8 cellular contexts compared by ENCODE assay signal in the genomic region with DNA sequence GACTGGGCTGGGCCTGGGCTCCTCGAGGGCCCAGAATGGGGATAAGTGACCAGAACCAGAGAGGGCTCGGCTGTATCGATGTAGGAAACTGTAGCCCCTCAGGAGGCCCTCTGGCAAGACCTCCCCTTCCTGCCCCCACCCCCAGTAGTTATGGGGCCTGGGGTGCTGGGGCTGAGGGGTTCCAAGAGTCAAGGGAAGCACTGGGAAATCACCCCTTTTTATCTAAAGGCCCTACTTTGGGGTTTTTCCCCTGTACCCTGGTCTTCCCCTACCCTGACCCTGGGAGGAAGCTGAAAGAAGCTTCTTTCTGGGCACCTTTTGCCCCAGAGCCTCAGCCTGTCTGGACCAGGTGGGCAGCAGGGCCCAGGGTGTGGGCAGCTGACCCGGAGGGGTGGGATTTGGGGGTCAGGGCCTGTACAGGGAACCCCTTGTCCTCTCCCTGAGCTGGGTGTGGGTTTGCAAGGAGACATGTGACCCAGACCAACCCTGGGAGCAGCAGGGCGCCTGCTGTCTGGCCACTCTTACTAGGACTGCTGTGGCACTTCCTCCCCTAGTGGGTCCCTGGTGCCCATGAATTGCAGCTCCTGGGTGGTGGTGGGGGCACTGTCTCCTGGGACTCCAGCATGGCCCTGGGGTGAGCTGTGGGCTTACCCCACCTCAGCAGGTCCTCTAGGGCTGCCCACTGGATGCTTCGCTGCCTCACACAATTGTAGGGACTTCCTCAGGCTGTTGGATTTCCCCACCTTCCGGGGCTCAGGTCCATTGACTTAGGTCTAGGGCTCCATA. TPM values are rescaled to one million over a fixed set of nuclear protein-coding genes. Genes with fewer than 3 reads are reported as not detected.
DNase-seq lines count a peak whose midpoint lies in the region; ATAC-seq and TF ChIP-seq lines count a peak whose summit lies in the region.

No MANE protein-coding gene starts in this region.

- in situ Hi-C loops in GM13976 (cut with MboI; ENCODE audit: low sequenced_read_pairs, unreplicated experiment) = no loop called here

- H3K27me3 ChIP-seq in dorsolateral prefrontal cortex = peaks cover 0 to 42% (median 12%) of the 10 kb centered on the region in 45 donors
- peaks cover 0 to 44% (median 11%) of the 10 kb centered on the region in 3 donors for H3K27me3 ChIP-seq in psoas muscle (ENCODE audit: insufficient read depth in 3 of 3, low read length in 2 of 3)
- no peaks in the 10 kb centered on the region for H3K27me3 ChIP-seq in aorta (ENCODE audit: control insufficient read depth in 1 of 2, insufficient read depth in 2 of 2, low read length in 1 of 2)

- H3K9me3 ChIP-seq in psoas muscle = no peaks in the 10 kb centered on the region
- H3K9me3 ChIP-seq in aorta (ENCODE audit: control insufficient read depth, low read length) = no peaks in the 10 kb centered on the region

- DNase-seq in GM13976 (ENCODE audit: low spot score) (peak; percentile 77), dorsolateral prefrontal cortex (no peak), psoas muscle (no peak), GM19240 (ENCODE audit: insufficient read length, low spot score) (no peak), NCI-H187 treated with DMSO at 0.1 percent for 48 hours (lab: John Stamatoyannopoulos, UW) (no peak), NCI-H1092 treated with DMSO at 0.1 percent for 48 hours (lab: John Stamatoyannopoulos, UW) (no peak), aorta (no peak)

- intact Hi-C loops in dorsolateral prefrontal cortex (cut with DNase I) (no loop called here), psoas muscle (cut with DNase I) (no loop called here), aorta (cut with DNase I) (no loop called here)

- WGBS in psoas muscle, 3 donors = 56 to 71% (median 58%) methylated on average over 7 of the region's 7 CpGs
- WGBS in aorta, 2 donors = 63 to 66% methylated on average over 7 of the region's 7 CpGs

- H3K4me1 ChIP-seq in psoas muscle (no peaks in the 10 kb centered on the region), aorta (ENCODE audit: control insufficient read depth in 1 of 2, insufficient read depth in 2 of 2, low read length in 2 of 2) (no peaks in the 10 kb centered on the region)

- ATAC-seq in HG03571 (IDR thresholded peaks at IDR 0.05; ENCODE audit: unreplicated experiment) = peak; percentile 15
- peak in 1 of 4 donors; percentile 12 for ATAC-seq in psoas muscle
- no peak for ATAC-seq in aorta (ENCODE audit: low FRiP score)

- H3K27ac ChIP-seq in dorsolateral prefrontal cortex (peak overlapping the region in 18 of 59 donors; percentile 0 to 68 (median 34)), psoas muscle (no peak overlapping the region), aorta (ENCODE audit: low read depth in 1 of 2, low read length in 2 of 2) (no peak overlapping the region)

- H3K4me3 ChIP-seq in dorsolateral prefrontal cortex = peak overlapping the region in 45 of 59 donors; percentile 48 to 77 (median 62)
- peak overlapping the region; percentile 70 for H3K4me3 ChIP-seq in psoas muscle
- no peak overlapping the region for H3K4me3 ChIP-seq in aorta (ENCODE audit: low read length in 2 of 2)

- H3K36me3 ChIP-seq in psoas muscle (ENCODE audit: insufficient read depth in 1 of 2, low read depth in 1 of 2) (no peaks in the 10 kb centered on the region), aorta (ENCODE audit: control insufficient read depth in 1 of 2, insufficient read depth in 2 of 2, low read length in 1 of 2) (no peaks in the 10 kb centered on the region)

- TF ChIP-seq CTCF in GM13976 (IDR thresholded peaks at IDR 0.05; ENCODE audit: borderline replicate concordance, control extremely low read depth, extremely low read depth, insufficient read depth, missing control alignments) (no peak), dorsolateral prefrontal cortex (IDR thresholded peaks at IDR 0.05 in 54 of 56, conservative IDR thresholded peaks at IDR 0.05 in 2 of 56; ENCODE audit: low read depth in 1 of 56, partially characterized antibody in 56 of 56) (no peak), psoas muscle (IDR thresholded peaks at IDR 0.05) (no peak)

RNA-seq across cellular contexts. Expression of a gene that starts 1.5 kb away (rescaled TPM):
- 10 to 100 TPM in 8 of 120 experiments, 1 to 10 TPM in 112; 2.2 to 15.1 (median 5.8) TPM for total RNA-seq in dorsolateral prefrontal cortex
- total RNA-seq in psoas muscle = 1 to 10 TPM; 1.2 to 1.6 (median 1.3) TPM
- polyA plus RNA-seq in psoas muscle = under 1 TPM; 0.44 to 0.80 (median 0.78) TPM
- 10 to 100 TPM in 1 of 2 donors, 1 to 10 TPM in 1; 9.6 to 15.5 TPM for total RNA-seq in aorta
- 1 to 10 TPM; 4.0 to 7.8 TPM for polyA plus RNA-seq in aorta

RNA-seq across cellular contexts. Expression of a gene that starts 28.8 kb away (rescaled TPM):
- 1 to 10 TPM in 8 of 120 experiments, under 1 TPM in 105, not detected in 7; 0.15 to 1.5 (median 0.64) TPM for total RNA-seq in dorsolateral prefrontal cortex
- total RNA-seq in psoas muscle = under 1 TPM; 0.08 to 0.34 (median 0.23) TPM
- polyA plus RNA-seq in psoas muscle = under 1 TPM; 0.03 to 0.16 (median 0.12) TPM
- 1 to 10 TPM; 2.1 to 6.1 TPM for total RNA-seq in aorta
- polyA plus RNA-seq in aorta = under 1 TPM in 1 of 2 donors, not detected in 1; 0.15 TPM

Comparison
In these comparisons a context has a peak if more than half of its experiments do, and no peak if none do; other contexts are left out.
1. H3K4me3 ChIP-seq: peak in dorsolateral prefrontal cortex (45 of 59) and psoas muscle (single experiment); none in aorta (0 of 2).